1 cellular context compared by ENCODE assay signal in the genomic region with DNA sequence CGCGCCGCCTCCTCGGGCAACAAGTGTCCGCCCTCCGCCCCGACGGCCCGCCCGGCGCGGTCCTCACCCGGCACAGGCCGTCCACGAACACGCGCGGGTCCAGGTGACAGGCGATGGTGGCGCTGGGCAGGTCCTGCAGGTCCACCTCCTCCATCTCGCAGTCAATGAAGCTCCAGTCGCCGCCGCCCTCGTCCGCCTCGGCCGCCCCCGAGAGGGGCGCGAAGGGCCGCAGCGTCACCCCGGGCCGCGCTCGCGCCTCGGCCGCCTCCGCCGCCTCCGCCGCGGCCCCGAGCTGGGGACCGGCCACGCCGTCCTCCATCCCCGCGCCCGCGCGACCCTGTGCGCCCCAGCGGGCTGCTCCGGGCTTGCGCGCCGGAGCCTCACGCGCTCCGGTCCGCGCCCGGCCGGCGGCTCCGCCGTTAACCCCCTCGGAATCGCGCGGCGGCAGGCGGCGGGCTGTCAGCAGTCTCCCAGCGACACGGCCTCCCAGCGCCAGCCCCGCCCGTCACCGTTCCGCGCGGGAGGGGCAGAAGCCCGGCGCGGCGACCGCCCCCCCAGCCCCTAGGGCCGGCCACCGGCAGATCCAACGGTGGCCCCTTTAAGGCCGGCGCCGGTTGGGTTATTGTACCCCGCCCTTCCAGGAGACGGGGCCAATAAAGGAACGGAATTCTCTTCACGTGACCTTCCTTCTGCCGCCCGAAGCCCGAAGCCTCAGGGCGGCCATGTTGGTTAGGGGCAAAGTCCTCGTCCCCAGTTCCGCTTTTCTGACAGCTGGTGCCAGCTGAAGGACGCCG.
TF ChIP-seq lines count a peak whose summit lies in the region.

Gene RCAN1, minus strand, starts transcription at position 421 of the 794 bp plus-strand sequence. Its CDS starts 102 bp downstream, at position 319.

TF ChIP-seq in K562, 482 proteins besides CTCF, POLR2A, EP300 and RAD21 (continued from another document and continues in another):
- TF ChIP-seq USF1 (CRISPR knock-in tag; IDR thresholded peaks at IDR 0.05) (peak; percentile 99), HDAC1 (IDR thresholded peaks at IDR 0.05) (peak in 1 of 2 experiments; percentile 84; a peak in 2 of 4 replicates), TBL1XR1 (IDR thresholded peaks at IDR 0.05; ENCODE audit: low read length in 2 of 2) (no peak), SLC30A9 (CRISPR knock-in tag; IDR thresholded peaks at IDR 0.05) (no peak), THAP7 (CRISPR knock-in tag; IDR thresholded peaks at IDR 0.05) (0 out of 2 replicates have a peak, but pooled peaks have one; percentile 11), RCOR1 (IDR thresholded peaks at IDR 0.05; ENCODE audit: borderline replicate concordance in 1 of 2, low read depth in 2 of 2, low read length in 2 of 2) (0 out of 4 replicates have a peak, but pooled peaks of 1 of the 2 experiments have one; percentile 7), YBX1 (IDR thresholded peaks at IDR 0.05) (no peak), CXXC5 (CRISPR knock-in tag; IDR thresholded peaks at IDR 0.05) (peak; percentile 100), EZH2 (IDR thresholded peaks at IDR 0.05; ENCODE audit: borderline replicate concordance, low read depth, low read length) (no peak), SAP30 (IDR thresholded peaks at IDR 0.05; ENCODE audit: borderline replicate concordance, insufficient read depth, low read depth, low read length, poor library complexity, severe bottlenecking) (peak; percentile 83), SRSF1 (IDR thresholded peaks at IDR 0.05; ENCODE audit: low read depth, low read length) (no peak), SAFB (IDR thresholded peaks at IDR 0.05; ENCODE audit: borderline replicate concordance, low read depth, low read length) (peak; percentile 88), PCBP1 (IDR thresholded peaks at IDR 0.05; ENCODE audit: low read depth, low read length, poor library complexity, severe bottlenecking) (peak; percentile 43), MBD2 (IDR thresholded peaks at IDR 0.05; ENCODE audit: borderline replicate concordance, low read depth) (peak; percentile 90), CBFA2T2 (conservative IDR thresholded peaks at IDR 0.05) (peak; percentile 79), ZBTB12 (CRISPR knock-in tag; IDR thresholded peaks at IDR 0.05) (peak; percentile 46; the same call in 1 of the 2 replicates), ZNF184 (CRISPR knock-in tag; IDR thresholded peaks at IDR 0.05) (no peak), SIRT6 (IDR thresholded peaks at IDR 0.05; ENCODE audit: low read depth, low read length) (no peak), ERF (CRISPR knock-in tag; IDR thresholded peaks at IDR 0.05) (0 out of 2 replicates have a peak, but pooled peaks have one; percentile 25), PHF20 (IDR thresholded peaks at IDR 0.05; ENCODE audit: partially characterized antibody) (peak; percentile 82), ATF7 (IDR thresholded peaks at IDR 0.05) (peak; percentile 86), ETV1 (tag; conservative IDR thresholded peaks at IDR 0.05; ENCODE audit: low read depth) (peak; percentile 53), CREB3L1 (IDR thresholded peaks at IDR 0.05; ENCODE audit: borderline replicate concordance, low read depth) (peak; percentile 58; the same call in 1 of the 2 replicates), BMI1 (IDR thresholded peaks at IDR 0.05; ENCODE audit: low read length) (no peak), RBM25 (IDR thresholded peaks at IDR 0.05; ENCODE audit: low read depth, low read length, severe bottlenecking) (peak; percentile 71), PCBP2 (IDR thresholded peaks at IDR 0.05; ENCODE audit: low read depth, low read length, poor library complexity, severe bottlenecking) (no peak), NFYB (IDR thresholded peaks at IDR 0.05; ENCODE audit: extremely low read depth, insufficient read length) (peak; percentile 14), RNF2 (IDR thresholded peaks at IDR 0.05) (peak; percentile 44), DDX20 (tag; IDR thresholded peaks at IDR 0.05; ENCODE audit: low read depth) (no peak), E2F1 (CRISPR knock-in tag; IDR thresholded peaks at IDR 0.05) (peak; percentile 65; the same call in 1 of the 2 replicates), ESRRA (IDR thresholded peaks at IDR 0.05; ENCODE audit: borderline replicate concordance, low read depth) (peak; percentile 66; the same call in 1 of the 2 replicates), U2AF1 (optimal IDR thresholded peaks at IDR 0.05; ENCODE audit: low read depth, low read length) (no peak), PBX2 (CRISPR knock-in tag; IDR thresholded peaks at IDR 0.05; ENCODE audit: low read depth) (no peak), PBX2 (tag; conservative IDR thresholded peaks at IDR 0.05; ENCODE audit: low read depth) (0 out of 2 replicates have a peak, but pooled peaks have one; percentile 13), MCM2 (IDR thresholded peaks at IDR 0.05; ENCODE audit: low read depth) (no peak), JUN (IDR thresholded peaks at IDR 0.05; ENCODE audit: borderline replicate concordance, low read depth, low read length) (no peak), JUN (CRISPR knock-in tag; IDR thresholded peaks at IDR 0.05; ENCODE audit: borderline replicate concordance) (no peak), ZBTB34 (CRISPR knock-in tag; IDR thresholded peaks at IDR 0.05) (no peak), ZBTB7A (IDR thresholded peaks at IDR 0.05; ENCODE audit: borderline replicate concordance, control insufficient read depth, low read depth, low read length) (peak; percentile 38), NR2C2 (CRISPR knock-in tag; IDR thresholded peaks at IDR 0.05) (no peak), NR2C2 (tag; IDR thresholded peaks at IDR 0.05) (peak; percentile 91), NFIC (IDR thresholded peaks at IDR 0.05) (peak; percentile 60; the same call in 1 of the 2 replicates), ETV6 (IDR thresholded peaks at IDR 0.05; ENCODE audit: borderline replicate concordance in 1 of 2, low read depth in 2 of 2, low read length in 1 of 2) (no peak), ETV6 (CRISPR knock-in tag; IDR thresholded peaks at IDR 0.05; ENCODE audit: borderline replicate concordance) (no peak), DACH1 (IDR thresholded peaks at IDR 0.05; ENCODE audit: partially characterized antibody) (peak; percentile 70), BRF1 (IDR thresholded peaks at IDR 0.05; ENCODE audit: borderline replicate concordance, extremely low read depth, insufficient read length) (no peak), CHCHD3 (CRISPR knock-in tag; IDR thresholded peaks at IDR 0.05) (no peak), MYNN (IDR thresholded peaks at IDR 0.05) (peak; percentile 64; the same call in 1 of the 2 replicates), MYNN (CRISPR knock-in tag; IDR thresholded peaks at IDR 0.05) (no peak), BRCA1 (IDR thresholded peaks at IDR 0.05) (no peak), BRCA1 (CRISPR knock-in tag; IDR thresholded peaks at IDR 0.05) (no peak), KDM4B (IDR thresholded peaks at IDR 0.05; ENCODE audit: borderline replicate concordance in 2 of 2, low read depth in 1 of 2) (peak in 1 of 2 experiments; percentile 92; a peak in 1 of 4 replicates), ZFP91 (CRISPR knock-in tag; IDR thresholded peaks at IDR 0.05) (peak; percentile 99), SRF (CRISPR knock-in tag; IDR thresholded peaks at IDR 0.05) (peak in 1 of 2 experiments; percentile 17; a peak in 1 of 4 replicates)
- TF ChIP-seq, protein P1, sequence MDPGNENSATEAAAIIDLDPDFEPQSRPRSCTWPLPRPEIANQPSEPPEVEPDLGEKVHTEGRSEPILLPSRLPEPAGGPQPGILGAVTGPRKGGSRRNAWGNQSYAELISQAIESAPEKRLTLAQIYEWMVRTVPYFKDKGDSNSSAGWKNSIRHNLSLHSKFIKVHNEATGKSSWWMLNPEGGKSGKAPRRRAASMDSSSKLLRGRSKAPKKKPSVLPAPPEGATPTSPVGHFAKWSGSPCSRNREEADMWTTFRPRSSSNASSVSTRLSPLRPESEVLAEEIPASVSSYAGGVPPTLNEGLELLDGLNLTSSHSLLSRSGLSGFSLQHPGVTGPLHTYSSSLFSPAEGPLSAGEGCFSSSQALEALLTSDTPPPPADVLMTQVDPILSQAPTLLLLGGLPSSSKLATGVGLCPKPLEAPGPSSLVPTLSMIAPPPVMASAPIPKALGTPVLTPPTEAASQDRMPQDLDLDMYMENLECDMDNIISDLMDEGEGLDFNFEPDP (CRISPR knock-in tag; IDR thresholded peaks at IDR 0.05), result no peak
